In the genomic region with DNA sequence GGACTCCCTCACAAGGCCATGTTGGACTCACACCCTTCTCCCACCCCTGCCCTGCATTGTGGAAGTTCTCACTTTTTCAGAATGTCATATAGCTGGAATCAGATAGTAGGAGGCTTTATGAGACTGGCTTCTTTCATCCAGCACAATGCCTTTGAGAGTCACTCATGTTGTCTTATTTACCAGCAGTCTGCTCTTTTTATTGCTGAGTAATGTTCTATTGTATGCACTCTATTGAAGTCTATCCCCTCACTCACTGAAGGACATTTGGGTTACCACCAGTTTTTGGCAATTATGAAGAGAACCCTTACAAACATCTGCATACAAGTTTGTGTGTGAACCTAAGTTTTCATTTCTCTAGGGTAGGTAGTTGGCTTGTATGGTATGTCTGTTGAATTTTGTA, we compare ENCODE assay signal across 35 cellular contexts.
"Had no signal": no experiment of that assay in that cellular context is flagged by ENCODE, and none has a peak within 500 bp of the region (broad histone marks: within the 10 kb centered on the region; RNA-seq: fewer than 3 reads in every experiment).

No MANE protein-coding gene starts in this region.

- H3K27ac Mint-ChIP-seq: activated CD4-positive, alpha-beta T cell treated with anti-CD3 and anti-CD28 coated beads, Interleukin-2, amount 10 ng/mL, durations not matched to agents 24 days and 14 days; activated CD8-positive, alpha-beta T cell treated with anti-CD3 and anti-CD28 coated beads for 36 hours; activated naive CD8-positive, alpha-beta T cell treated with anti-CD3 and anti-CD28 coated beads for 36 hours; activated T-cell treated with anti-CD3 and anti-CD28 coated beads, Interleukin-2, amount 50 U/mL, for 72 hours; activated T-helper 17 cell treated with anti-CD3 and anti-CD28 coated beads, Interleukin-2, amount 50 U/mL, for 72 hours; brain; T-helper 1 cell treated with Interleukin-12 subunit alpha and Interleukin-12 subunit beta and Interleukin-4 antibody, amounts not matched to agents 30 μg/mL and 1 μg/mL, for 36 hours; T-helper 2 cell treated with Interferon-gamma antibody and Interleukin-4, amounts not matched to agents 5 μg/mL and 100 μg/mL, for 36 hours had no signal

- H3K36me3 Mint-ChIP-seq: activated naive CD8-positive, alpha-beta T cell treated with anti-CD3 and anti-CD28 coated beads for 36 hours; brain had no signal

- H3K27ac ChIP-seq: KMS-11, Peyer's patch, SJSA1 had no signal

- H3K9me3 ChIP-seq: SJSA1, SK-N-SH had no signal

- H3K4me2 ChIP-seq: KMS-11, SK-N-SH had no signal

- H3K9me3 Mint-ChIP-seq: activated CD4-positive, alpha-beta T cell treated with anti-CD3 and anti-CD28 coated beads, Interleukin-2, amount 10 ng/mL, durations not matched to agents 24 days and 14 days; activated CD8-positive, alpha-beta T cell treated with anti-CD3 and anti-CD28 coated beads for 36 hours; activated naive CD8-positive, alpha-beta T cell treated with anti-CD3 and anti-CD28 coated beads for 36 hours; activated T-cell treated with anti-CD3 and anti-CD28 coated beads, Interleukin-2, amount 50 U/mL, for 72 hours; activated T-helper 17 cell treated with anti-CD3 and anti-CD28 coated beads, Interleukin-2, amount 50 U/mL, for 72 hours; T-helper 1 cell treated with Interleukin-12 subunit alpha and Interleukin-12 subunit beta and Interleukin-4 antibody, amounts not matched to agents 30 μg/mL and 1 μg/mL, for 36 hours; T-helper 2 cell treated with Interferon-gamma antibody and Interleukin-4, amounts not matched to agents 5 μg/mL and 100 μg/mL, for 36 hours had no signal

- H3K4me3 Mint-ChIP-seq: activated CD4-positive, alpha-beta T cell treated with anti-CD3 and anti-CD28 coated beads, Interleukin-2, amount 10 ng/mL, durations not matched to agents 24 days and 14 days; activated CD8-positive, alpha-beta T cell treated with anti-CD3 and anti-CD28 coated beads for 36 hours; activated naive CD8-positive, alpha-beta T cell treated with anti-CD3 and anti-CD28 coated beads for 36 hours; activated T-cell treated with anti-CD3 and anti-CD28 coated beads, Interleukin-2, amount 50 U/mL, for 72 hours; activated T-helper 17 cell treated with anti-CD3 and anti-CD28 coated beads, Interleukin-2, amount 50 U/mL, for 72 hours; brain; T-helper 1 cell treated with Interleukin-12 subunit alpha and Interleukin-12 subunit beta and Interleukin-4 antibody, amounts not matched to agents 30 μg/mL and 1 μg/mL, for 36 hours; T-helper 2 cell treated with Interferon-gamma antibody and Interleukin-4, amounts not matched to agents 5 μg/mL and 100 μg/mL, for 36 hours had no signal

- H3K4me3 ChIP-seq: Peyer's patch, SJSA1 had no signal

- H3K4me1 Mint-ChIP-seq: activated naive CD8-positive, alpha-beta T cell treated with anti-CD3 and anti-CD28 coated beads for 36 hours; activated T-helper 17 cell treated with anti-CD3 and anti-CD28 coated beads, Interleukin-2, amount 50 U/mL, for 72 hours; brain had no signal

- H3K27me3 Mint-ChIP-seq: activated CD8-positive, alpha-beta T cell treated with anti-CD3 and anti-CD28 coated beads for 36 hours; activated naive CD8-positive, alpha-beta T cell treated with anti-CD3 and anti-CD28 coated beads for 36 hours; activated T-helper 17 cell treated with anti-CD3 and anti-CD28 coated beads, Interleukin-2, amount 50 U/mL, for 72 hours had no signal

- H3K27me3 ChIP-seq: Peyer's patch, SJSA1 had no signal

- H3K36me3 ChIP-seq: Peyer's patch, SJSA1 had no signal

- ATAC-seq: activated CD8-positive, alpha-beta T cell treated with anti-CD3 and anti-CD28 coated beads for 36 hours; activated T-cell treated with anti-CD3 and anti-CD28 coated beads, Interleukin-2, amount 50 U/mL, for 72 hours; activated T-helper 17 cell treated with anti-CD3 and anti-CD28 coated beads, Interleukin-2, amount 50 U/mL, for 72 hours; PC-3 had no signal

- FAIRE-seq: bronchial epithelial cell, TTC549 had no signal

- DNase-seq: activated CD4-positive, alpha-beta T cell treated with anti-CD3 and anti-CD28 coated beads, Interleukin-2, amount 10 ng/mL, durations not matched to agents 24 days and 14 days; activated CD4-positive, alpha-beta T cell treated with anti-CD3 and anti-CD28 coated beads, Interleukin-2, amount 50 U/mL, for 4 hours; activated CD8-positive, alpha-beta T cell treated with anti-CD3 and anti-CD28 coated beads for 36 hours; activated effector memory CD4-positive, alpha-beta T cell treated with anti-CD3 and anti-CD28 coated beads, Interleukin-2, amount 50 U/mL, for 16 hours; activated naive CD4-positive, alpha-beta T cell; activated naive CD4-positive, alpha-beta T cell treated with anti-CD3 and anti-CD28 coated beads, Interleukin-2, amount 50 U/mL, for 16 hours; activated naive CD8-positive, alpha-beta T cell treated with anti-CD3 and anti-CD28 coated beads for 36 hours; activated T-cell treated with anti-CD3 and anti-CD28 coated beads, Interleukin-2, amount 50 U/mL, for 1 hour; activated T-cell treated with anti-CD3 and anti-CD28 coated beads, Interleukin-2, amount 50 U/mL, for 72 hours; anterior cingulate cortex; central memory CD4-positive, alpha-beta T cell; MM.1S; MV-4-11; NCI-H1092; NCI-H1417; NCI-H187 treated with DMSO at 0.1 percent for 48 hours; NCI-H2081; NCI-H226; NCI-H446 treated with DMSO at 0.1 percent for 48 hours; NCI-H524 treated with DMSO at 0.1 percent for 48 hours; NCI-H748 treated with DMSO at 0.1 percent for 48 hours; NK-92 treated with Interleukin-12 subunit alpha and Interleukin-12 subunit beta, amount 100 ng/mL, for 24 hours; PC-3; Peyer's patch; RPMI8226; SHP77 treated with DMSO at 0.1 percent for 48 hours; SK-N-SH had no signal

- H3K4me1 ChIP-seq: Peyer's patch, SJSA1 had no signal
